9 cellular contexts compared by ENCODE assay signal in genomic region chr6:24883618-24884017, GRCh38. TPM values are rescaled to one million over a fixed set of nuclear protein-coding genes. Genes with fewer than 3 reads are reported as not detected.
DNase-seq lines count a peak whose midpoint lies in the region; ATAC-seq and TF ChIP-seq lines count a peak whose summit lies in the region.
"Had no signal": no experiment of that assay in that cellular context is flagged by ENCODE, and none has a peak within 500 bp of the region (broad histone marks: within the 10 kb centered on the region; RNA-seq: fewer than 3 reads in every experiment).

No MANE protein-coding gene starts in this region.

- no peak overlapping the region for H3K4me3 ChIP-seq in osteoblast (ENCODE audit: insufficient read depth, low read length)
- H3K4me3 ChIP-seq in GM23338: no peak overlapping the region
- H3K4me3 ChIP-seq in dorsolateral prefrontal cortex: no peak overlapping the region
- H3K4me3 ChIP-seq: skin epidermis had no signal

- no peaks in the 10 kb centered on the region for H3K79me2 ChIP-seq in osteoblast (ENCODE audit: insufficient read depth, low read length)
- no peaks in the 10 kb centered on the region for H3K79me2 ChIP-seq in GM23338 (replicated peaks; ENCODE audit: insufficient read depth)

- H3K27ac Mint-ChIP-seq in activated CD4-positive, alpha-beta memory T cell treated with anti-CD3 and anti-CD28 coated beads for 36 hours: peak overlapping the region; percentile 97
- H3K27ac Mint-ChIP-seq in GM23338: no peak overlapping the region

- H3K4me2 ChIP-seq in osteoblast (ENCODE audit: insufficient read depth, low read length) (peak overlapping the region; percentile 52), GM23338 (no peak overlapping the region)

- H3K4me1 ChIP-seq in osteoblast (ENCODE audit: insufficient read depth, low read length): peaks cover 7% of the 10 kb centered on the region
- peaks cover 47% of the 10 kb centered on the region for H3K4me1 ChIP-seq in GM23338 (ENCODE audit: insufficient read depth)

- peaks cover 15% of the 10 kb centered on the region for H3K36me3 Mint-ChIP-seq in activated CD4-positive, alpha-beta memory T cell treated with anti-CD3 and anti-CD28 coated beads for 36 hours
- no peaks in the 10 kb centered on the region for H3K36me3 Mint-ChIP-seq in GM23338 (ENCODE audit: low read depth)

- peak; percentile 76 for ATAC-seq in GM18867 (IDR thresholded peaks at IDR 0.05; ENCODE audit: unreplicated experiment)
- ATAC-seq in HG02938 (IDR thresholded peaks at IDR 0.05; ENCODE audit: unreplicated experiment): peak; percentile 61
- ATAC-seq in GM23338: no peak

- no peaks in the 10 kb centered on the region for H3K36me3 ChIP-seq in osteoblast (ENCODE audit: insufficient read depth, low read length)
- H3K36me3 ChIP-seq in GM23338 (ENCODE audit: insufficient read depth): no peaks in the 10 kb centered on the region

- H2AFZ ChIP-seq in osteoblast (ENCODE audit: low read length) (no peak overlapping the region), GM23338 (no peak overlapping the region)

- H3K4me3 Mint-ChIP-seq in activated CD4-positive, alpha-beta memory T cell treated with anti-CD3 and anti-CD28 coated beads for 36 hours: peak overlapping the region; percentile 66
- H3K4me3 Mint-ChIP-seq in GM23338: no peak overlapping the region

- no peaks in the 10 kb centered on the region for H3K27me3 ChIP-seq in osteoblast (ENCODE audit: insufficient read depth, low read length)
- no peaks in the 10 kb centered on the region for H3K27me3 ChIP-seq in GM23338 (ENCODE audit: insufficient read depth)
- H3K27me3 ChIP-seq in dorsolateral prefrontal cortex: no peaks in the 10 kb centered on the region

- DNase-seq in activated CD4-positive, alpha-beta memory T cell treated with anti-CD3 and anti-CD28 coated beads for 36 hours: peak; percentile 62
- DNase-seq in osteoblast (ENCODE audit: insufficient read length, low spot score, missing footprints) (no peak), GM23338 (ENCODE audit: low spot score) (no peak), dorsolateral prefrontal cortex (no peak), activated gamma-delta T cell (lab: John Stamatoyannopoulos, UW) (no peak), glomerular visceral epithelial cell (ENCODE audit: extremely low spot score) (no peak)

- H4K20me1 ChIP-seq in osteoblast (ENCODE audit: insufficient read depth, low read length): no peaks in the 10 kb centered on the region
- H4K20me1 ChIP-seq in GM23338 (replicated peaks; ENCODE audit: insufficient read depth): no peaks in the 10 kb centered on the region

- H3K9me3 Mint-ChIP-seq in activated CD4-positive, alpha-beta memory T cell treated with anti-CD3 and anti-CD28 coated beads for 36 hours: peaks cover 2% of the 10 kb centered on the region
- no peaks in the 10 kb centered on the region; the same call in 2 of the 3 replicates for H3K9me3 Mint-ChIP-seq in GM23338

- H3K4me1 Mint-ChIP-seq in activated CD4-positive, alpha-beta memory T cell treated with anti-CD3 and anti-CD28 coated beads for 36 hours (ENCODE audit: low read depth): peaks cover 86% of the 10 kb centered on the region
- H3K4me1 Mint-ChIP-seq in GM23338: peaks cover 48% of the 10 kb centered on the region

- H3K9me2 ChIP-seq in GM23338 (ENCODE audit: insufficient read depth): no peaks in the 10 kb centered on the region

- POLR2A ChIA-PET in activated CD4-positive, alpha-beta memory T cell treated with anti-CD3 and anti-CD28 coated beads for 36 hours (lab: Charles Lee): interaction anchor here (0.7 to 1.6 kb wide), 11 partner anchors 25 to 144 kb away, joined by 3 to 7 read pairs (median 4); no protein-coding TSS in a partner anchor

- TF ChIP-seq CTCF in osteoblast (IDR thresholded peaks at IDR 0.05; ENCODE audit: extremely low read depth, low read depth, low read length) (no peak), GM23338 (conservative IDR thresholded peaks at IDR 0.05; ENCODE audit: low read depth in 2 of 2) (no peak), dorsolateral prefrontal cortex (IDR thresholded peaks at IDR 0.05 in 54 of 56, conservative IDR thresholded peaks at IDR 0.05 in 2 of 56; ENCODE audit: low read depth in 1 of 56, partially characterized antibody in 56 of 56) (no peak)

- H3K9me3 ChIP-seq in osteoblast (ENCODE audit: low read depth, low read length): no peaks in the 10 kb centered on the region

- intact Hi-C loops in activated CD4-positive, alpha-beta memory T cell treated with anti-CD3 and anti-CD28 coated beads for 36 hours (cut with micrococcal nuclease): loop anchor here (1.0 to 2.0 kb wide), 7 partner anchors 15 to 109 kb away; no protein-coding TSS in a partner anchor
- intact Hi-C loops in dorsolateral prefrontal cortex (cut with DNase I): no loop called here

- no peak overlapping the region for H3K27ac ChIP-seq in osteoblast (ENCODE audit: low read depth, low read length)
- no peak overlapping the region for H3K27ac ChIP-seq in GM23338 (ENCODE audit: low read depth)
- no peak overlapping the region for H3K27ac ChIP-seq in dorsolateral prefrontal cortex

- H3K27me3 Mint-ChIP-seq in activated CD4-positive, alpha-beta memory T cell treated with anti-CD3 and anti-CD28 coated beads for 36 hours: no peaks in the 10 kb centered on the region
- peaks cover 5% of the 10 kb centered on the region for H3K27me3 Mint-ChIP-seq in GM23338 (ENCODE audit: insufficient read depth, low read depth, poor library complexity)

- CTCF ChIA-PET in activated CD4-positive, alpha-beta memory T cell treated with anti-CD3 and anti-CD28 coated beads for 36 hours (lab: Charles Lee): interaction anchor here (0.7 to 5.2 kb wide), 14 partner anchors 10 to 143 kb away, joined by 3 to 53 read pairs (median 4); partner anchors contain the start of gene RIPOR2

- no peaks in the 10 kb centered on the region for H3F3A ChIP-seq in GM23338 (replicated peaks; ENCODE audit: low read depth)

TF ChIP-seq in GM23338, 12 proteins besides CTCF, POLR2A, EP300 and RAD21 (continues in another document):
- TF ChIP-seq POLR2AphosphoS5 (IDR thresholded peaks at IDR 0.05; ENCODE audit: low read depth) (no peak), REST (IDR thresholded peaks at IDR 0.05; ENCODE audit: unreplicated experiment) (no peak), STAT1 (IDR thresholded peaks at IDR 0.05; ENCODE audit: unreplicated experiment) (no peak)

RNA-seq across cellular contexts. Expression of gene RIPOR2, which starts 52.1 kb away (rescaled TPM):
- total RNA-seq in activated CD4-positive, alpha-beta memory T cell treated with anti-CD3 and anti-CD28 coated beads for 36 hours: 10 to 100 TPM; 64.5 to 68.7 TPM
- total RNA-seq in osteoblast (1.4 and 2.1 TPM in 2 replicates), dorsolateral prefrontal cortex (10 to 100 TPM; 14.0 to 57.7 (median 34.7) TPM)
- 22.5 TPM in 2 replicates for total RNA-seq in GM23338 (2014; rRNA removed; shearing (Covaris generic))
- polyA plus RNA-seq in GM23338 (2016; fragmentation: Nextera tagmentation; extraction: Ambion mirVana): 8.8 and 9.5 TPM in 2 replicates
